ENCODE assay signal across 8 cellular contexts in the genomic region with DNA sequence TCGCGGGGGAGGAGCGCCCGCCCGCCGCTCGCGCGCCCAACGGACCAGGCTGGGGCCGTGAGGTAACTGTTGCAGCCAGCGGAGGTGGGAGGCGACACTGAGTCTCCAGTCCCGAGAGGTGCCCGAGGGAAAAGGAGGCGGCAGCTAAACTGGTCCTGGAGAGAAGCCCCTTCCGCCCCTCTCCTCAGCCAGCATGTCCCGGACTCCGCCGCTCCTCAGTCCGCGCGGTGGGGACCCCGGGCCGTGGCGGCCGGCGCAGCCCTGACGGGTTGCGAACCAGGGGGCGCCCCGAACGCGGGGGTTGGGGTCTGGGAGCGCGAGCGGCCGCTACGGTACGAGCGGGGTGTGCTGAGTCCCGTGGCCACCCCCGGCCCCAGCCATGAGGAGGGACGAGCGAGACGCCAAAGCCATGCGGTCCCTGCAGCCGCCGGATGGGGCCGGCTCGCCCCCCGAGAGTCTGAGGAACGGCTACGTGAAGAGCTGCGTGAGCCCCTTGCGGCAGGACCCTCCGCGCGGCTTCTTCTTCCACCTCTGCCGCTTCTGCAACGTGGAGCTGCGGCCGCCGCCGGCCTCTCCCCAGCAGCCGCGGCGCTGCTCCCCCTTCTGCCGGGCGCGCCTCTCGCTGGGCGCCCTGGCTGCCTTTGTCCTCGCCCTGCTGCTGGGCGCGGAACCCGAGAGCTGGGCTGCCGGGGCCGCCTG. TPM values are rescaled to one million over a fixed set of nuclear protein-coding genes. Genes with fewer than 3 reads are reported as not detected.
DNase-seq lines count a peak whose midpoint lies in the region; ATAC-seq lines count a peak whose summit lies in the region.

A gene (plus strand): TSS at position 108 of the 699 bp plus-strand sequence. CDS start 272 bp downstream, at position 380.

- DNase-seq in 8988T (peak; percentile 79), NCI-H2196 (lab: John Stamatoyannopoulos, UW; ENCODE audit: unreplicated experiment) (peak; percentile 81), cerebellum (ENCODE audit: low spot score) (peak; percentile 91), left colon (peak; percentile 89 to 90)
- DNase-seq in activated CD4-positive, CD25-positive, alpha-beta regulatory T cell treated with anti-CD3 and anti-CD28 coated beads, Interleukin-2, amount 50 U/mL, for 16 hours (ENCODE audit: low read depth, low spot score) = peak; percentile 36
- peak; percentile 74 to 83 for DNase-seq in stimulated activated CD4-positive, alpha-beta T cell treated with anti-CD3 and anti-CD28 coated beads, Interleukin-2, amount 100 ng/mL, for 24 hours

- intact Hi-C loops in left colon (cut with DNase I, micrococcal nuclease) = loop anchor here in 1 of 2 donors (10.0 kb wide), 2 partner anchors 109 to 261 kb away; no protein-coding TSS in a partner anchor

- ATAC-seq in GM18502 (IDR thresholded peaks at IDR 0.05; ENCODE audit: poor library complexity, unreplicated experiment) = peak; percentile 72
- peak; percentile 77 for ATAC-seq in HG02981 (IDR thresholded peaks at IDR 0.05; ENCODE audit: unreplicated experiment)
- peak; percentile 89 for ATAC-seq in left colon

RNA-seq across cellular contexts. Expression of the gene that starts here (rescaled TPM):
- total RNA-seq in cerebellum = 29.4 TPM
- 10 to 100 TPM; 23.9 to 32.9 TPM for total RNA-seq in left colon

Comparison
In these comparisons a context has a peak if more than half of its experiments do, and no peak if none do; other contexts are left out.
1. Peak in every context shown above with its lines: DNase-seq and ATAC-seq.
2. DNase-seq: peak in every context shown above with its lines; median percentile 91 in cerebellum; 90 in left colon; 81 in NCI-H2196; 79 in 8988T; 78 in stimulated activated CD4-positive, alpha-beta T cell treated with anti-CD3 and anti-CD28 coated beads, Interleukin-2, amount 100 ng/mL, for 24 hours; 36 in activated CD4-positive, CD25-positive, alpha-beta regulatory T cell treated with anti-CD3 and anti-CD28 coated beads, Interleukin-2, amount 50 U/mL, for 16 hours.